Comparison of ENCODE assay signal across 23 cellular contexts in the genomic region with DNA sequence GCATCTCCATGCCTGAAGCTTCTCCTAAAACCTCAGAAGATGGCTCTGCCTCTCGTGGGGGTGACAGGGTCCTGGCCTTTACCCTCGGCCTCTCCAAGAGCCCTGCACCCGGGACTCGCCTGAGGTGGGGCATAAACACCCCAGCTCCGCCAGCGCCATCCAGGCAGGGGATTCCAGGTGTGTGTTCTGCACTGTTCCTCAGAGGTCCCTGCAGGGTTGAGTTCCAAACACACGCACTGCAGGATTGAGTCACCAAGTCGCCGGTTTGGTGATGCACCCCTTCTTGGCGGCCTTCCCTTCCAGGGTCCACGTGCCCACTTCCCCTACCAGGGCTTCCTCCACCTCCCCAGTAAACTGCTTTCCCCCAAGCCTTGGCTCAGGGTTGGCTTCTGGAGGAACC. TPM values are rescaled to one million over a fixed set of nuclear protein-coding genes. Genes with fewer than 3 reads are reported as not detected.
"Had no signal": no experiment of that assay in that cellular context is flagged by ENCODE, and none has a peak within 500 bp of the region (broad histone marks: within the 10 kb centered on the region; RNA-seq: fewer than 3 reads in every experiment).

No MANE protein-coding gene starts in this region.

- H3K9me3 ChIP-seq: adrenal gland had no signal

- H3K36me3 ChIP-seq: adrenal gland, esophagus squamous epithelium, spleen, tibial artery had no signal

- H3K27ac Mint-ChIP-seq: activated B cell treated with CpG ODN at 0.5 μM for 24 hours; activated CD4-positive, alpha-beta memory T cell treated with anti-CD3 and anti-CD28 coated beads, Interleukin-2, amount 10 ng/mL, durations not matched to agents 7 days and 5 days; activated naive CD4-positive, alpha-beta T cell treated with anti-CD3 and anti-CD28 coated beads, Interleukin-2, amount 50 U/mL, for 72 hours; dendritic cell treated with granulocyte-macrophage colony-stimulating factor and Interleukin-4, amounts not matched to agents 40 ng/mL and 50 ng/mL, for 4 days; stimulated activated memory B cell treated with anti-CD40 and anti-IgM and Interleukin-4, amounts not matched to agents 10 μg/mL and 1 μg/mL and 100 μg/mL, for 72 hours; T-cell had no signal

- DNase-seq: activated B cell treated with CpG ODN at 0.5 μM for 24 hours; activated CD4-positive, alpha-beta memory T cell treated with anti-CD3 and anti-CD28 coated beads, Interleukin-2, amount 10 ng/mL, durations not matched to agents 7 days and 5 days; activated CD4-positive, alpha-beta T cell treated with anti-CD3 and anti-CD28 coated beads for 48 hours; activated gamma-delta T cell; activated T-cell treated with anti-CD3 and anti-CD28 coated beads, Interleukin-2, amount 50 U/mL, for 48 hours; cerebellar nuclear complex; effector memory CD4-positive, alpha-beta T cell; esophagus squamous epithelium; left cardiac atrium; spleen; stimulated activated CD4-positive, alpha-beta T cell treated with anti-CD3 and anti-CD28 coated beads, Interleukin-4, amount 100 ng/mL, for 4 hours had no signal

- H3K27me3 ChIP-seq: adrenal gland had no signal

- ATAC-seq: activated naive CD4-positive, alpha-beta T cell treated with anti-CD3 and anti-CD28 coated beads, Interleukin-2, amount 50 U/mL, for 72 hours; left cardiac atrium; stimulated activated memory B cell treated with anti-CD40 and anti-IgM and Interleukin-4, amounts not matched to agents 10 μg/mL and 1 μg/mL and 100 μg/mL, for 72 hours; T-cell had no signal

- H3K4me3 Mint-ChIP-seq: activated B cell treated with CpG ODN at 0.5 μM for 24 hours; activated CD4-positive, alpha-beta memory T cell treated with anti-CD3 and anti-CD28 coated beads, Interleukin-2, amount 10 ng/mL, durations not matched to agents 7 days and 5 days; dendritic cell treated with granulocyte-macrophage colony-stimulating factor and Interleukin-4, amounts not matched to agents 40 ng/mL and 50 ng/mL, for 4 days; stimulated activated memory B cell treated with anti-CD40 and anti-IgM and Interleukin-4, amounts not matched to agents 10 μg/mL and 1 μg/mL and 100 μg/mL, for 72 hours; T-cell had no signal

- H3K4me1 Mint-ChIP-seq: activated B cell treated with CpG ODN at 0.5 μM for 24 hours; activated CD4-positive, alpha-beta memory T cell treated with anti-CD3 and anti-CD28 coated beads, Interleukin-2, amount 10 ng/mL, durations not matched to agents 7 days and 5 days; stimulated activated memory B cell treated with anti-CD40 and anti-IgM and Interleukin-4, amounts not matched to agents 10 μg/mL and 1 μg/mL and 100 μg/mL, for 72 hours; T-cell had no signal

- H3K9me3 Mint-ChIP-seq: activated CD4-positive, alpha-beta memory T cell treated with anti-CD3 and anti-CD28 coated beads, Interleukin-2, amount 10 ng/mL, durations not matched to agents 7 days and 5 days had no signal

- H3K36me3 Mint-ChIP-seq: stimulated activated memory B cell treated with anti-CD40 and anti-IgM and Interleukin-4, amounts not matched to agents 10 μg/mL and 1 μg/mL and 100 μg/mL, for 72 hours; T-cell had no signal

- H3K4me3 ChIP-seq: adrenal gland, esophagus squamous epithelium, SK-N-MC, spleen, tibial artery had no signal

- H3K27ac ChIP-seq: adrenal gland, SK-N-MC, spleen, tibial artery had no signal

- H3K4me1 ChIP-seq: adrenal gland, esophagus squamous epithelium, spleen, tibial artery had no signal

RNA-seq across cellular contexts. Expression of a gene that starts 40.0 kb away (rescaled TPM):
- total RNA-seq: activated CD4-positive, alpha-beta memory T cell treated with anti-CD3 and anti-CD28 coated beads, Interleukin-2, amount 10 ng/mL, durations not matched to agents 7 days and 5 days; activated naive CD4-positive, alpha-beta T cell treated with anti-CD3 and anti-CD28 coated beads, Interleukin-2, amount 50 U/mL, for 72 hours; endothelial cell of umbilical vein; left cardiac atrium; lung microvascular endothelial cell; myocyte; omental fat pad; pulmonary artery endothelial cell; T-cell had no signal
